Comparison of ENCODE assay signal across 19 cellular contexts in genomic region chr2:36441065-36441625, GRCh38.
A peak's percentile ranks its signal among the peaks of the same experiment; 100 is the strongest.
DNase-seq lines count a peak whose midpoint lies in the region; ATAC-seq and TF ChIP-seq lines count a peak whose summit lies in the region.
"Had no signal": no experiment of that assay in that cellular context is flagged by ENCODE, and none has a peak within 500 bp of the region (broad histone marks: within the 10 kb centered on the region; RNA-seq: fewer than 3 reads in every experiment).

No MANE protein-coding gene starts in this region.

- H3K27me3 ChIP-seq in GM23338 (ENCODE audit: insufficient read depth): no peaks in the 10 kb centered on the region
- no peaks in the 10 kb centered on the region for H3K27me3 ChIP-seq in subcutaneous abdominal adipose tissue (ENCODE audit: control insufficient read depth in 5 of 5, insufficient read depth in 4 of 5, low read length in 5 of 5)
- H3K27me3 ChIP-seq: dorsolateral prefrontal cortex, heart right ventricle had no signal

- H3F3A ChIP-seq in GM23338 (replicated peaks; ENCODE audit: low read depth): no peaks in the 10 kb centered on the region

- H3K9me3 ChIP-seq in subcutaneous abdominal adipose tissue (ENCODE audit: control insufficient read depth in 5 of 5, low read length in 5 of 5): no peaks in the 10 kb centered on the region
- H3K9me3 ChIP-seq: heart right ventricle had no signal

- DNase-seq in GM23338 (ENCODE audit: low spot score) (no peak), naive B cell (no peak), T-helper 9 cell (no peak), left lobe of liver (ENCODE audit: low spot score) (no peak)
- no peak for DNase-seq in stimulated activated effector memory CD8-positive, alpha-beta T cell treated with anti-CD3 and anti-CD28 coated beads, Interleukin-12 subunit alpha, Interleukin-12 subunit beta, amount 100 ng/mL, for 72 hours (ENCODE audit: low spot score in 2 of 2)
- DNase-seq: activated CD4-positive, CD25-positive, alpha-beta regulatory T cell treated with anti-CD3 and anti-CD28 coated beads, Interleukin-2, amount 50 U/mL, for 72 hours; activated naive CD8-positive, alpha-beta T cell treated with anti-CD3 and anti-CD28 coated beads for 36 hours; Calu3; dorsolateral prefrontal cortex; heart right ventricle; NCI-H1436; NCI-H2171 treated with DMSO at 0.1 percent for 48 hours; NCI-H82; stimulated activated CD4-positive, alpha-beta T cell treated with anti-CD3 and anti-CD28 coated beads, Interleukin-12 subunit alpha, Interleukin-12 subunit beta, amount 100 ng/mL, for 4 hours; T1000 had no signal

- H3K27ac ChIP-seq in GM23338 (ENCODE audit: low read depth) (no peak overlapping the region), subcutaneous abdominal adipose tissue (ENCODE audit: low read depth, low read length) (peak overlapping the region; percentile 68)
- H3K27ac ChIP-seq: heart right ventricle had no signal

- H3K4me3 ChIP-seq in GM23338 (no peak overlapping the region), subcutaneous abdominal adipose tissue (ENCODE audit: low read depth in 1 of 5, low read length in 5 of 5) (no peak overlapping the region)
- H3K4me3 ChIP-seq: dorsolateral prefrontal cortex, heart right ventricle had no signal

- H3K9me3 Mint-ChIP-seq in GM23338 (no peaks in the 10 kb centered on the region), brain (no peaks in the 10 kb centered on the region), naive B cell (peaks cover 0 to 4% (median 0%) of the 10 kb centered on the region in 7 donors)
- no peaks in the 10 kb centered on the region for H3K9me3 Mint-ChIP-seq in stimulated activated effector memory CD8-positive, alpha-beta T cell treated with anti-CD3 and anti-CD28 coated beads, Interleukin-12 subunit alpha, Interleukin-12 subunit beta, amount 100 ng/mL, for 72 hours
- H3K9me3 Mint-ChIP-seq: activated naive CD8-positive, alpha-beta T cell treated with anti-CD3 and anti-CD28 coated beads for 36 hours had no signal

- peaks cover 3% of the 10 kb centered on the region; the same call in 1 of the 2 replicates for H3K9me2 ChIP-seq in GM23338 (ENCODE audit: insufficient read depth)

- peaks cover 52% of the 10 kb centered on the region for H3K79me2 ChIP-seq in GM23338 (replicated peaks; ENCODE audit: insufficient read depth)

- H3K36me3 ChIP-seq in GM23338 (ENCODE audit: insufficient read depth) (0 out of 2 replicates have a peak, but pooled peaks cover 7% of the 10 kb centered on the region), subcutaneous abdominal adipose tissue (ENCODE audit: control insufficient read depth in 5 of 5, insufficient read depth in 5 of 5, low read length in 5 of 5) (peaks cover 31 to 46% (median 41%) of the 10 kb centered on the region in 5 donors)

- H3K4me1 ChIP-seq in GM23338 (ENCODE audit: insufficient read depth) (peaks cover 7% of the 10 kb centered on the region; the same call in 1 of the 2 replicates), subcutaneous abdominal adipose tissue (ENCODE audit: control insufficient read depth in 5 of 5, insufficient read depth in 5 of 5, low read length in 5 of 5) (peaks cover 8 to 26% (median 17%) of the 10 kb centered on the region in 5 donors)

- H3K9ac ChIP-seq in subcutaneous abdominal adipose tissue (ENCODE audit: low read length in 5 of 5): no peak overlapping the region

- H3K27me3 Mint-ChIP-seq in GM23338 (ENCODE audit: insufficient read depth, low read depth, poor library complexity) (peaks cover 4% of the 10 kb centered on the region), brain (no peaks in the 10 kb centered on the region), naive B cell (no peaks in the 10 kb centered on the region)
- H3K27me3 Mint-ChIP-seq: activated naive CD8-positive, alpha-beta T cell treated with anti-CD3 and anti-CD28 coated beads for 36 hours had no signal

- H3K4me2 ChIP-seq in GM23338: no peak overlapping the region

- no peak overlapping the region for H2AFZ ChIP-seq in GM23338

- ATAC-seq in GM23338: no peak
- no peak for ATAC-seq in naive B cell (ENCODE audit: low read depth in 2 of 2)
- ATAC-seq in HG03432 (IDR thresholded peaks at IDR 0.05; ENCODE audit: unreplicated experiment): no peak
- no peak for ATAC-seq in left lobe of liver
- ATAC-seq in stimulated activated effector memory CD8-positive, alpha-beta T cell treated with anti-CD3 and anti-CD28 coated beads, Interleukin-12 subunit alpha, Interleukin-12 subunit beta, amount 100 ng/mL, for 72 hours: no peak
- ATAC-seq: esophagus mucosa had no signal

- H3K4me3 Mint-ChIP-seq in GM23338: no peak overlapping the region
- no peak overlapping the region for H3K4me3 Mint-ChIP-seq in brain
- H3K4me3 Mint-ChIP-seq in naive B cell: peak overlapping the region in 7 of 8 donors; percentile 48 to 85 (median 69)
- no peak overlapping the region for H3K4me3 Mint-ChIP-seq in stimulated activated effector memory CD8-positive, alpha-beta T cell treated with anti-CD3 and anti-CD28 coated beads, Interleukin-12 subunit alpha, Interleukin-12 subunit beta, amount 100 ng/mL, for 72 hours
- H3K4me3 Mint-ChIP-seq: activated naive CD8-positive, alpha-beta T cell treated with anti-CD3 and anti-CD28 coated beads for 36 hours had no signal

- H3K27ac Mint-ChIP-seq in GM23338: peak overlapping the region; percentile 42; the same call in 1 of the 2 replicates
- H3K27ac Mint-ChIP-seq in brain: peak overlapping the region in 3 of 5 experiments; percentile 13 to 64 (median 38)
- peak overlapping the region in 4 of 6 donors; percentile 17 to 90 (median 56) for H3K27ac Mint-ChIP-seq in naive B cell
- no peak overlapping the region for H3K27ac Mint-ChIP-seq in stimulated activated effector memory CD8-positive, alpha-beta T cell treated with anti-CD3 and anti-CD28 coated beads, Interleukin-12 subunit alpha, Interleukin-12 subunit beta, amount 100 ng/mL, for 72 hours
- H3K27ac Mint-ChIP-seq: activated naive CD8-positive, alpha-beta T cell treated with anti-CD3 and anti-CD28 coated beads for 36 hours had no signal

- peaks cover 44% of the 10 kb centered on the region for H3K36me3 Mint-ChIP-seq in GM23338 (ENCODE audit: low read depth)
- peaks cover 41% of the 10 kb centered on the region for H3K36me3 Mint-ChIP-seq in brain
- peaks cover 12 to 17% of the 10 kb centered on the region in 2 donors for H3K36me3 Mint-ChIP-seq in naive B cell
- peaks cover 26% of the 10 kb centered on the region for H3K36me3 Mint-ChIP-seq in stimulated activated effector memory CD8-positive, alpha-beta T cell treated with anti-CD3 and anti-CD28 coated beads, Interleukin-12 subunit alpha, Interleukin-12 subunit beta, amount 100 ng/mL, for 72 hours

- TF ChIP-seq CTCF in GM23338 (conservative IDR thresholded peaks at IDR 0.05; ENCODE audit: low read depth in 2 of 2) (no peak), brain (conservative IDR thresholded peaks at IDR 0.05) (no peak)

- peaks cover 26% of the 10 kb centered on the region for H4K20me1 ChIP-seq in GM23338 (replicated peaks; ENCODE audit: insufficient read depth)

- H3K4me1 Mint-ChIP-seq in GM23338 (peaks cover 17% of the 10 kb centered on the region), brain (peaks cover 27% of the 10 kb centered on the region), naive B cell (peaks cover 20 to 27% (median 24%) of the 10 kb centered on the region in 3 donors)
- H3K4me1 Mint-ChIP-seq in stimulated activated effector memory CD8-positive, alpha-beta T cell treated with anti-CD3 and anti-CD28 coated beads, Interleukin-12 subunit alpha, Interleukin-12 subunit beta, amount 100 ng/mL, for 72 hours: peaks cover 21% of the 10 kb centered on the region

TF ChIP-seq in GM23338, 12 proteins besides CTCF, POLR2A, EP300 and RAD21:
- TF ChIP-seq STAT1 (IDR thresholded peaks at IDR 0.05; ENCODE audit: unreplicated experiment): no peak
- TF ChIP-seq POLR2AphosphoS5 (IDR thresholded peaks at IDR 0.05; ENCODE audit: low read depth): no peak
- TF ChIP-seq CREB1 (CRISPR knock-in tag; IDR thresholded peaks at IDR 0.05; ENCODE audit: low read depth): no peak
- TF ChIP-seq EZH2 (IDR thresholded peaks at IDR 0.05; ENCODE audit: low read depth, unreplicated experiment): no peak
- TF ChIP-seq ETS1 (IDR thresholded peaks at IDR 0.05): no peak
- TF ChIP-seq JUNB (IDR thresholded peaks at IDR 0.05; ENCODE audit: unreplicated experiment): no peak
TF ChIP-seq in GM23338: peak in this region for 0.

Comparison
In these comparisons a context has a peak if more than half of its experiments do, and no peak if none do; other contexts are left out.
1. H3K4me3 Mint-ChIP-seq: peak in naive B cell (7 of 8); none in GM23338 (single experiment), brain (0 of 5) and stimulated activated effector memory CD8-positive, alpha-beta T cell treated with anti-CD3 and anti-CD28 coated beads, Interleukin-12 subunit alpha, Interleukin-12 subunit beta, amount 100 ng/mL, for 72 hours (single experiment).